ENCODE assay signal across 8 cellular contexts in genomic region chr11:797300-798092, GRCh38. TPM values are rescaled to one million over a fixed set of nuclear protein-coding genes. Genes with fewer than 3 reads are reported as not detected.
DNase-seq lines count a peak whose midpoint lies in the region; ATAC-seq and TF ChIP-seq lines count a peak whose summit lies in the region.

No MANE protein-coding gene starts in this region.

- H3K4me3 ChIP-seq in lower leg skin (ENCODE audit: low read depth, poor library complexity, severe bottlenecking), result peak overlapping the region; percentile 43

- H3K4me3 Mint-ChIP-seq in dendritic cell treated with granulocyte-macrophage colony-stimulating factor and Interleukin-4, amounts not matched to agents 40 ng/mL and 50 ng/mL, for 4 days, result peak overlapping the region; percentile 84

- DNase-seq in AG20443 (ENCODE audit: low spot score) (peak; percentile 85), GM19238 (ENCODE audit: insufficient read length, low spot score) (peak; percentile 96), NCI-H526 treated with DMSO at 0.1 percent for 48 hours (lab: John Stamatoyannopoulos, UW) (peak; percentile 64), lower leg skin (ENCODE audit: low spot score in 2 of 2) (peak in 1 of 2 donors; percentile 93)
- peak; percentile 43 to 67 for DNase-seq in activated CD4-positive, alpha-beta T cell treated with anti-CD3 and anti-CD28 coated beads, Interleukin-2, amount 50 U/mL, for 24 hours (ENCODE audit: low read depth in 1 of 2, low spot score in 1 of 2)
- peak; percentile 24 to 54 (median 36) for DNase-seq in stimulated activated CD4-positive, alpha-beta T cell treated with anti-CD3 and anti-CD28 coated beads, TNF-alpha, amount 100 ng/mL, for 1 hour (ENCODE audit: low read depth in 3 of 3, low spot score in 1 of 3)

- ATAC-seq in HG03442 (IDR thresholded peaks at IDR 0.05; ENCODE audit: unreplicated experiment), result peak; percentile 34

- no peaks in the 10 kb centered on the region for H3K27me3 Mint-ChIP-seq in dendritic cell treated with granulocyte-macrophage colony-stimulating factor and Interleukin-4, amounts not matched to agents 40 ng/mL and 50 ng/mL, for 4 days

- intact Hi-C loops in dendritic cell treated with granulocyte-macrophage colony-stimulating factor and Interleukin-4, amounts not matched to agents 40 ng/mL and 50 ng/mL, for 4 days (cut with micrococcal nuclease), result no loop called here
- intact Hi-C loops in lower leg skin (cut with DNase I; ENCODE audit: low total_unique reads), result no loop called here

- peak overlapping the region; percentile 79 for H3K27ac Mint-ChIP-seq in dendritic cell treated with granulocyte-macrophage colony-stimulating factor and Interleukin-4, amounts not matched to agents 40 ng/mL and 50 ng/mL, for 4 days

- 0% methylated on average over 21 to 33 of the region's 57 CpGs for WGBS in lower leg skin, 2 donors

- H3K36me3 Mint-ChIP-seq in dendritic cell treated with granulocyte-macrophage colony-stimulating factor and Interleukin-4, amounts not matched to agents 40 ng/mL and 50 ng/mL, for 4 days (ENCODE audit: low read depth), result peaks cover 61% of the 10 kb centered on the region

- no peak for TF ChIP-seq CTCF in lower leg skin (IDR thresholded peaks at IDR 0.05)

- peaks cover 33% of the 10 kb centered on the region for H3K4me1 Mint-ChIP-seq in dendritic cell treated with granulocyte-macrophage colony-stimulating factor and Interleukin-4, amounts not matched to agents 40 ng/mL and 50 ng/mL, for 4 days (ENCODE audit: low read depth)

- no peaks in the 10 kb centered on the region for H3K9me3 Mint-ChIP-seq in dendritic cell treated with granulocyte-macrophage colony-stimulating factor and Interleukin-4, amounts not matched to agents 40 ng/mL and 50 ng/mL, for 4 days

- TF ChIP-seq POLR2A in lower leg skin (IDR thresholded peaks at IDR 0.05), result no peak

RNA-seq across cellular contexts. Expression of gene SLC25A22, which starts 0.6 kb away (rescaled TPM):
- 10 to 100 TPM; 10.9 to 19.2 (median 14.8) TPM for total RNA-seq in lower leg skin

RNA-seq across cellular contexts. Expression of gene PIDD1, which starts 7.5 kb away (rescaled TPM):
- total RNA-seq in lower leg skin, result 10 to 100 TPM; 16.4 to 44.3 (median 24.5) TPM

RNA-seq across cellular contexts. Expression of gene CEND1, which starts 7.6 kb away (rescaled TPM):
- total RNA-seq in lower leg skin, result not detected

RNA-seq across cellular contexts. Expression of gene RPLP2, which starts 12.3 kb away (rescaled TPM):
- total RNA-seq in lower leg skin, result 1,000 to 10,000 TPM in 1 of 4 donors, 100 to 1,000 TPM in 3; 479 to 1,471 (median 745) TPM

RNA-seq across cellular contexts. Expression of gene GATD1, which starts 20.2 kb away (rescaled TPM):
- total RNA-seq in lower leg skin, result 10 to 100 TPM; 30.9 to 52.4 (median 39.8) TPM
